In genomic region chr3:4752201-4753072, GRCh38 we compare ENCODE assay signal across 1 cellular context.
TF ChIP-seq lines count a peak whose summit lies in the region.

No MANE protein-coding gene starts in this region.

TF ChIP-seq in HepG2, 621 proteins besides CTCF, POLR2A, EP300 and RAD21 (continued from another document and continues in another):
- peak; percentile 62; the same call in 1 of the 2 replicates for TF ChIP-seq ZNF331 (CRISPR knock-in tag; IDR thresholded peaks at IDR 0.05)
- TF ChIP-seq HNRNPL (IDR thresholded peaks at IDR 0.05; ENCODE audit: low read depth, low read length) = no peak
- TF ChIP-seq ZNF451 (CRISPR knock-in tag; IDR thresholded peaks at IDR 0.05) = no peak
- 0 out of 2 replicates have a peak, but pooled peaks have one; percentile 54 for TF ChIP-seq ZBTB7A (CRISPR knock-in tag; IDR thresholded peaks at IDR 0.05)
- no peak for TF ChIP-seq ELK4 (CRISPR knock-in tag; IDR thresholded peaks at IDR 0.05; ENCODE audit: borderline replicate concordance)
- TF ChIP-seq PTBP1 (IDR thresholded peaks at IDR 0.05; ENCODE audit: low read depth, low read length, poor library complexity, severe bottlenecking) = no peak
- TF ChIP-seq ZNF598 (CRISPR knock-in tag; IDR thresholded peaks at IDR 0.05; ENCODE audit: borderline replicate concordance) = 0 out of 2 replicates have a peak, but pooled peaks have one; percentile 41
- no peak for TF ChIP-seq SALL2 (CRISPR knock-in tag; IDR thresholded peaks at IDR 0.05)
- no peak for TF ChIP-seq HDAC6 (IDR thresholded peaks at IDR 0.05; ENCODE audit: low read depth, low read length)
- no peak for TF ChIP-seq RELA (CRISPR knock-in tag; IDR thresholded peaks at IDR 0.05)
- no peak for TF ChIP-seq ZSCAN5A (CRISPR knock-in tag; IDR thresholded peaks at IDR 0.05; ENCODE audit: borderline replicate concordance)
- TF ChIP-seq ZHX1 (CRISPR knock-in tag; IDR thresholded peaks at IDR 0.05; ENCODE audit: low read depth) = 0 out of 2 replicates have a peak, but pooled peaks have one; percentile 41
- no peak for TF ChIP-seq ZNF260 (CRISPR knock-in tag; IDR thresholded peaks at IDR 0.05; ENCODE audit: borderline replicate concordance, low read depth)
- TF ChIP-seq AHDC1 (CRISPR knock-in tag; IDR thresholded peaks at IDR 0.05; ENCODE audit: borderline replicate concordance) = peak; percentile 44; the same call in 1 of the 2 replicates
- TF ChIP-seq GRHL1 (CRISPR knock-in tag; conservative IDR thresholded peaks at IDR 0.05) = no peak
- TF ChIP-seq ZNF513 (CRISPR knock-in tag; conservative IDR thresholded peaks at IDR 0.05) = no peak
- TF ChIP-seq ATF7 (IDR thresholded peaks at IDR 0.05) = no peak
- 0 out of 2 replicates have a peak, but pooled peaks have one; percentile 46 for TF ChIP-seq ATF7 (CRISPR knock-in tag; IDR thresholded peaks at IDR 0.05)
- no peak for TF ChIP-seq ZBTB8A (CRISPR knock-in tag; IDR thresholded peaks at IDR 0.05; ENCODE audit: borderline replicate concordance, low read depth)
- no peak for TF ChIP-seq ZNF597 (CRISPR knock-in tag; IDR thresholded peaks at IDR 0.05)
- TF ChIP-seq KIAA2018 (CRISPR knock-in tag; IDR thresholded peaks at IDR 0.05; ENCODE audit: borderline replicate concordance) = no peak
- no peak; the same call in 1 of the 2 replicates for TF ChIP-seq KLF6 (CRISPR knock-in tag; IDR thresholded peaks at IDR 0.05)
